ENCODE assay signal across 1 cellular context in the genomic region with DNA sequence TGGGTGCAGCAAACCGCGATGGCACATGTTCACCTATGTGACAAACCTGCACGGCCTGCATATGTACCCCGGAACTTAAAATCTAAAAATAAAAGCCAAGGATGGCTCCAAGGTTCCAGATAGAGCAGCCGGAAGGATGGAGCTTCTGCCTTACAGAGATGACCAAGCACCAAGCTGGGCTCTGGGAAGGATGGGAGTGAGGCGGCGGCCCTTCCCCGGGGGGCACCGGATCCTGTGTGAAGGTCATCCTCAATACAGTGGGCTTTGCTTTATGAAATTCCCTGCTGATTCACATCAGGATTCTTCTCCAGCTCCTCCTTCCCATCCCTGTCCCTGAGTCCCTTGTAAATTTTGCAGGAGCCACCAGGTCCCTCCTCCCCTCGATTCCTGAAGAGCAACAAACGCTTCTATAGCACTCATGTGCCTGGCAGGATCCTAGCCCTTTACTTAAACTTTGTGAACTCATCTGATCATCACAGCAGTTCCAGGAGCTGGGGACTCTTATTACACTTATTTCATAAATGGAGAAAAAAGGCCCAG.
TF ChIP-seq lines count a peak whose summit lies in the region.

No MANE protein-coding gene starts in this region.

TF ChIP-seq in HepG2, 621 proteins besides CTCF, POLR2A, EP300 and RAD21 (continued from another document):
- 0 out of 2 replicates have a peak, but pooled peaks have one; percentile 66 for TF ChIP-seq TRAFD1 (CRISPR knock-in tag; IDR thresholded peaks at IDR 0.05; ENCODE audit: borderline replicate concordance)
- 0 out of 2 replicates have a peak, but pooled peaks have one; percentile 5 for TF ChIP-seq SMAD3 (CRISPR knock-in tag; IDR thresholded peaks at IDR 0.05)
- TF ChIP-seq ATF4 (CRISPR knock-in tag; IDR thresholded peaks at IDR 0.05): no peak
- TF ChIP-seq ZNF530 (CRISPR knock-in tag; IDR thresholded peaks at IDR 0.05; ENCODE audit: low read depth): no peak
- TF ChIP-seq, protein P1, sequence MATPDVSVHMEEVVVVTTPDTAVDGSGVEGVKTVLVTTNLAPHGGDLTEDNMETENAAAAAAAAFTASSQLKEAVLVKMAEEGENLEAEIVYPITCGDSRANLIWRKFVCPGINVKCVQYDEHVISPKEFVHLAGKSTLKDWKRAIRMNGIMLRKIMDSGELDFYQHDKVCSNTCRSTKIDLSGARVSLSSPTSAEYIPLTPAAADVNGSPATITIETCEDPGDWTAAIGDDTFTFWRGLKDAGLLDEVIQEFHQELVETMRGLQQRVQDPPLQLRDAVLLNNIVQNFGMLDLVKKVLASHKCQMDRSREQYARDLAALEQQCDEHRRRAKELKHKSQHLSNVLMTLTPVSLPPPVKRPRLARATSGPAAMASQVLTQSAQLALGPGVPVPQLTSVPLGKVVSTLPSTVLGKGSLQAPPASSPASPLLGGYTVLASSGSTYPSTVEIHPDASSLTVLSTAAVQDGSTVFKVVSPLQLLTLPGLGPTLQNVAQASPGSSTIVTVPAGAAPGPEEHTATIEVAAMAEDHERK (CRISPR knock-in tag; IDR thresholded peaks at IDR 0.05; ENCODE audit: low read depth): no peak
- TF ChIP-seq ATF1 (CRISPR knock-in tag; IDR thresholded peaks at IDR 0.05): no peak
